11 cellular contexts compared by ENCODE assay signal in genomic region chr16:12661656-12662172, GRCh38.
DNase-seq lines count a peak whose midpoint lies in the region; ATAC-seq, FAIRE-seq and TF ChIP-seq lines count a peak whose summit lies in the region.
"Had no signal": no experiment of that assay in that cellular context is flagged by ENCODE, and none has a peak within 500 bp of the region (broad histone marks: within the 10 kb centered on the region; RNA-seq: fewer than 3 reads in every experiment).

No MANE protein-coding gene starts in this region.

- no peak overlapping the region for H2AFZ ChIP-seq in neural cell (ENCODE audit: low read depth, low read length)
- H2AFZ ChIP-seq: PC-9 had no signal

- H3K4me3 ChIP-seq in neural cell (ENCODE audit: low read length): no peak overlapping the region
- H3K4me3 ChIP-seq: PC-9 had no signal

- H3K36me3 ChIP-seq in neural cell (ENCODE audit: insufficient read depth, low read length): no peaks in the 10 kb centered on the region

- no peak overlapping the region for H3K9ac ChIP-seq in neural cell (ENCODE audit: low read length)

- no peak overlapping the region for H3K27ac ChIP-seq in neural cell (ENCODE audit: low read length)
- H3K27ac ChIP-seq: PC-9 had no signal

- H3K9me2 ChIP-seq in neural cell (ENCODE audit: insufficient read depth, low read length): no peaks in the 10 kb centered on the region

- TF ChIP-seq EP300 in neural cell (conservative IDR thresholded peaks at IDR 0.05; ENCODE audit: poor library complexity, severe bottlenecking): no peak

- H3K27me3 ChIP-seq in neural cell (ENCODE audit: insufficient read depth, low read depth, low read length): no peaks in the 10 kb centered on the region

- no peak for FAIRE-seq in GM19239 (lab: Jason Lieb, UNC)
- FAIRE-seq: A204.1 had no signal

- no peak overlapping the region for H3K4me2 ChIP-seq in neural cell (ENCODE audit: low read length)
- H3K4me2 ChIP-seq: PC-9 had no signal

- no peaks in the 10 kb centered on the region for H4K20me1 ChIP-seq in neural cell (ENCODE audit: insufficient read depth)

- TF ChIP-seq RAD21 in neural cell (conservative IDR thresholded peaks at IDR 0.05): no peak

- DNase-seq in DMS53 (lab: John Stamatoyannopoulos, UW) (peak; percentile 27), DMS53 treated with DMSO at 0.1 percent for 48 hours (lab: John Stamatoyannopoulos, UW; ENCODE audit: unreplicated experiment) (no peak), NCI-H524 treated with DMSO at 0.1 percent for 48 hours (lab: John Stamatoyannopoulos, UW) (peak; percentile 82), T47D (ENCODE audit: low read depth in 1 of 2, low spot score in 1 of 2) (peak; percentile 27 to 80), GM19239 (ENCODE audit: insufficient read length, low spot score) (no peak), occipital lobe (lab: John Stamatoyannopoulos, UW) (no peak)

- no peaks in the 10 kb centered on the region for H3K79me2 ChIP-seq in neural cell (replicated peaks; ENCODE audit: insufficient read depth, low read length)

- peaks cover 3% of the 10 kb centered on the region for H3K9me3 ChIP-seq in neural cell (ENCODE audit: low read length)

- ATAC-seq in HG03135 (IDR thresholded peaks at IDR 0.05; ENCODE audit: unreplicated experiment): no peak
- ATAC-seq: activated naive CD4-positive, alpha-beta T cell treated with anti-CD3 and anti-CD28 coated beads, Interleukin-2, amount 50 U/mL, for 72 hours had no signal

- no peaks in the 10 kb centered on the region for H3F3A ChIP-seq in neural cell (ENCODE audit: insufficient read depth, low read length, poor library complexity, severe bottlenecking)

- in situ Hi-C loops in T47D (cut with HindIII; ENCODE audit: low pct_unique_long_range_greater_than_20kb, low sequenced_read_pairs): no loop called here

- TF ChIP-seq CTCF in neural cell (IDR thresholded peaks at IDR 0.05; ENCODE audit: poor library complexity, severe bottlenecking): no peak

TF ChIP-seq in neural cell, 6 proteins besides CTCF, POLR2A, EP300 and RAD21:
- TF ChIP-seq, protein P1, sequence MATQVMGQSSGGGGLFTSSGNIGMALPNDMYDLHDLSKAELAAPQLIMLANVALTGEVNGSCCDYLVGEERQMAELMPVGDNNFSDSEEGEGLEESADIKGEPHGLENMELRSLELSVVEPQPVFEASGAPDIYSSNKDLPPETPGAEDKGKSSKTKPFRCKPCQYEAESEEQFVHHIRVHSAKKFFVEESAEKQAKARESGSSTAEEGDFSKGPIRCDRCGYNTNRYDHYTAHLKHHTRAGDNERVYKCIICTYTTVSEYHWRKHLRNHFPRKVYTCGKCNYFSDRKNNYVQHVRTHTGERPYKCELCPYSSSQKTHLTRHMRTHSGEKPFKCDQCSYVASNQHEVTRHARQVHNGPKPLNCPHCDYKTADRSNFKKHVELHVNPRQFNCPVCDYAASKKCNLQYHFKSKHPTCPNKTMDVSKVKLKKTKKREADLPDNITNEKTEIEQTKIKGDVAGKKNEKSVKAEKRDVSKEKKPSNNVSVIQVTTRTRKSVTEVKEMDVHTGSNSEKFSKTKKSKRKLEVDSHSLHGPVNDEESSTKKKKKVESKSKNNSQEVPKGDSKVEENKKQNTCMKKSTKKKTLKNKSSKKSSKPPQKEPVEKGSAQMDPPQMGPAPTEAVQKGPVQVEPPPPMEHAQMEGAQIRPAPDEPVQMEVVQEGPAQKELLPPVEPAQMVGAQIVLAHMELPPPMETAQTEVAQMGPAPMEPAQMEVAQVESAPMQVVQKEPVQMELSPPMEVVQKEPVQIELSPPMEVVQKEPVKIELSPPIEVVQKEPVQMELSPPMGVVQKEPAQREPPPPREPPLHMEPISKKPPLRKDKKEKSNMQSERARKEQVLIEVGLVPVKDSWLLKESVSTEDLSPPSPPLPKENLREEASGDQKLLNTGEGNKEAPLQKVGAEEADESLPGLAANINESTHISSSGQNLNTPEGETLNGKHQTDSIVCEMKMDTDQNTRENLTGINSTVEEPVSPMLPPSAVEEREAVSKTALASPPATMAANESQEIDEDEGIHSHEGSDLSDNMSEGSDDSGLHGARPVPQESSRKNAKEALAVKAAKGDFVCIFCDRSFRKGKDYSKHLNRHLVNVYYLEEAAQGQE (IDR thresholded peaks at IDR 0.05; ENCODE audit: borderline replicate concordance): peak; percentile 41
- TF ChIP-seq EZH2 (IDR thresholded peaks at IDR 0.05; ENCODE audit: borderline replicate concordance, insufficient read depth, low read length, poor library complexity, severe bottlenecking): no peak

Comparison
In these comparisons a context has a peak if more than half of its experiments do, and no peak if none do; other contexts are left out.
1. DNase-seq: peak in DMS53 (single experiment), NCI-H524 treated with DMSO at 0.1 percent for 48 hours (single experiment) and T47D (2 of 2); none in DMS53 treated with DMSO at 0.1 percent for 48 hours (single experiment), GM19239 (single experiment) and occipital lobe (single experiment).